ENCODE assay signal across 8 cellular contexts in the genomic region with DNA sequence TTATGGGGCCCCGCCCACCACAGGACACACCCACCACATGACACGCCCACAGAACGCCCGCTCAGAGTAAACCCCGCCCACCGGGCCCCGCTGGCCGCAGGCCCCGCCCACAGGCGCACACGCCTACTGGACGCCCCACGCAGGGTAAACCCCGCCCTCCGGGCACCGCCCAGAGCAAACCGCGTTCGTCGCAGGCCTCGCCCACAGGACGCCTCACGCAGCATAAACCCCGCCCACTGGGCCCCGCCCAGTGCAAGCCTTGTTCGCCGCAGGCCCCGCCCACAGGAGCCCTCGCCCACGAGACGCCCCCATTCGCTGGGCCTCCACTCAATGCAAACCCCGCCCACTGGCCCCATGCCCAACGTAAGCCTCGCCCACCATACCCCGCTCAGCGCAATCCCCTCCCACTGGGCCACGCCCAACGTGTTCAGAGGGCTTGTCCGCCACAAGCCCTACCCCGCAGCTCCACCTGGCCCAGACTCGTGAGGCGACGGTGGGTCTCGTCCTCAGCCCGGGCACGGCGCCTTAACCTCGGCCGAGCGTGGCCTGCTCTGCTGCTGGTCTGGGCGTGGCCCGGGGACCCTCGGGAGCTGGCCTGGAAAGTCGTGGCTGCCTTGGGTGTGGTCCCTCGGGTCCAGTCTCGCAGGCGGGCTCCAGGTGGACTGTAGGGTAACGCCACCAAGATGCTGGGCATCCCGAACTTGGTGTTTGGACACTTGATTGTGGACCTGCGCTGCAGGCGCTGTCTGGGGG. TPM values are rescaled to one million over a fixed set of nuclear protein-coding genes. Genes with fewer than 3 reads are reported as not detected.
DNase-seq lines count a peak whose midpoint lies in the region; ATAC-seq, FAIRE-seq and TF ChIP-seq lines count a peak whose summit lies in the region.

No MANE protein-coding gene starts in this region.

- no peaks in the 10 kb centered on the region for H3K27me3 Mint-ChIP-seq in activated naive CD8-positive, alpha-beta T cell

- H3K9me3 ChIP-seq in pancreas, result no peaks in the 10 kb centered on the region
- H3K9me3 ChIP-seq in tibial artery, result no peaks in the 10 kb centered on the region

- no peaks in the 10 kb centered on the region for H3K36me3 Mint-ChIP-seq in activated naive CD8-positive, alpha-beta T cell

- intact Hi-C loops in Right ventricle myocardium superior (cut with DNase I) (no loop called here), pancreas (cut with DNase I) (no loop called here), tibial artery (cut with DNase I; ENCODE audit: low total_unique reads) (no loop called here)

- 8 to 9% methylated on average over 53 to 62 of the region's 62 CpGs for WGBS in pancreas, 2 donors

- H3K4me3 Mint-ChIP-seq in activated naive CD8-positive, alpha-beta T cell, result peak overlapping the region; percentile 61

- H3K27ac Mint-ChIP-seq in activated naive CD8-positive, alpha-beta T cell, result no peak overlapping the region

- H3K4me1 ChIP-seq in pancreas (peaks cover 7 to 20% (median 11%) of the 10 kb centered on the region in 3 donors), tibial artery (peaks cover 0 to 20% (median 16%) of the 10 kb centered on the region in 4 donors)

- TF ChIP-seq CTCF in GM10248 (IDR thresholded peaks at IDR 0.05; ENCODE audit: control extremely low read depth, extremely low read depth, low read depth, missing control alignments), result no peak
- TF ChIP-seq CTCF in pancreas (IDR thresholded peaks at IDR 0.05), result no peak
- no peak for TF ChIP-seq CTCF in tibial artery (IDR thresholded peaks at IDR 0.05)

- H3K27ac ChIP-seq in pancreas (peak overlapping the region; percentile 15 to 94 (median 87)), tibial artery (peak overlapping the region; percentile 20 to 69)

- peak; percentile 88 for FAIRE-seq in pancreas (lab: Jason Lieb, UNC)

- no peaks in the 10 kb centered on the region for H3K9me3 Mint-ChIP-seq in activated naive CD8-positive, alpha-beta T cell (ENCODE audit: low read depth)

- H3K27me3 ChIP-seq in pancreas (no peaks in the 10 kb centered on the region), tibial artery (peaks cover 0 to 24% of the 10 kb centered on the region in 2 donors)

- CTCF ChIA-PET in GM10248 (lab: Yijun Ruan, JAX), result interaction anchor here (1.6 kb wide), 1 partner anchor 14 kb away, joined by 3 read pairs; no protein-coding TSS in a partner anchor

- H3K4me1 Mint-ChIP-seq in activated naive CD8-positive, alpha-beta T cell (ENCODE audit: low read depth), result peaks cover 2% of the 10 kb centered on the region

- POLR2A ChIA-PET in GM10248 (lab: Yijun Ruan, JAX), result no interaction called here

- DNase-seq in GM10248 (ENCODE audit: extremely low spot score) (peak; percentile 100), NCI-H1048 (lab: John Stamatoyannopoulos, UW) (peak; percentile 96), SKM-1 (lab: John Stamatoyannopoulos, UW; ENCODE audit: unreplicated experiment) (peak; percentile 92), Right ventricle myocardium superior (peak; percentile 99), pancreas (peak; percentile 100), tibial artery (peak; percentile 96 to 99)

- ATAC-seq in HG02588 (IDR thresholded peaks at IDR 0.05; ENCODE audit: unreplicated experiment) (peak; percentile 76), Right ventricle myocardium superior (ENCODE audit: poor library complexity) (peak; percentile 92), pancreas (peak; percentile 66 to 78 (median 70))

- H3K36me3 ChIP-seq in pancreas, result no peaks in the 10 kb centered on the region
- no peaks in the 10 kb centered on the region for H3K36me3 ChIP-seq in tibial artery

- H3K4me3 ChIP-seq in pancreas, result peak overlapping the region in 3 of 4 donors; percentile 39 to 59 (median 55)
- H3K4me3 ChIP-seq in tibial artery, result peak overlapping the region; percentile 51 to 59

RNA-seq across cellular contexts. Expression of a gene that starts 0.4 kb away (rescaled TPM):
- total RNA-seq in Right ventricle myocardium superior, result 2.1 TPM
- 10 to 100 TPM; 43.6 to 98.9 (median 78.6) TPM for total RNA-seq in pancreas
- 100 to 1,000 TPM in 1 of 2 donors, 10 to 100 TPM in 1; 72.2 to 120 TPM for polyA plus RNA-seq in pancreas

RNA-seq across cellular contexts. Expression of a gene that starts 4.4 kb away (rescaled TPM):
- total RNA-seq in Right ventricle myocardium superior (not detected), pancreas (1 to 10 TPM in 3 of 6 donors, under 1 TPM in 3; 0.39 to 1.4 (median 0.86) TPM)
- polyA plus RNA-seq in pancreas, result 1 to 10 TPM; 3.6 to 4.4 TPM

RNA-seq across cellular contexts. Expression of a gene that starts 28.6 kb away (rescaled TPM):
- total RNA-seq in Right ventricle myocardium superior (154 TPM), pancreas (100 to 1,000 TPM in 2 of 6 donors, 10 to 100 TPM in 4; 75.4 to 160 (median 97.5) TPM)
- polyA plus RNA-seq in pancreas, result 10 to 100 TPM; 42.3 to 71.1 TPM

Comparison
In these comparisons a context has a peak if more than half of its experiments do, and no peak if none do; other contexts are left out.
1. Peak in every context shown above with its lines: DNase-seq, ATAC-seq, H3K4me3 ChIP-seq and H3K27ac ChIP-seq.
2. RNA of a gene that starts 0.4 kb away (total RNA-seq): 43.6 to 98.9 TPM in pancreas; 2.1 TPM in Right ventricle myocardium superior (single experiment); every median in the first group is over 10 times any median in the second.